12 cellular contexts compared by ENCODE assay signal in genomic region chr20:47309806-47310426, GRCh38. TPM values are rescaled to one million over a fixed set of nuclear protein-coding genes. Genes with fewer than 3 reads are reported as not detected.
DNase-seq lines count a peak whose midpoint lies in the region; ATAC-seq and TF ChIP-seq lines count a peak whose summit lies in the region.
"Had no signal": no experiment of that assay in that cellular context is flagged by ENCODE, and none has a peak within 500 bp of the region (broad histone marks: within the 10 kb centered on the region; RNA-seq: fewer than 3 reads in every experiment).

No MANE protein-coding gene starts in this region.

- H3K36me3 ChIP-seq in H7 (replicated peaks; ENCODE audit: control insufficient read depth, insufficient read depth, low read length), result peaks cover 7% of the 10 kb centered on the region
- H3K36me3 ChIP-seq in gastrocnemius medialis, result peaks cover 0 to 34% of the 10 kb centered on the region in 2 donors

- no peak for TF ChIP-seq POLR2A in gastrocnemius medialis (IDR thresholded peaks at IDR 0.05)

- in situ Hi-C loops in gastrocnemius medialis (cut with MboI; ENCODE audit: low sequenced_read_pairs in 4 of 4), result loop anchor here in 1 of 4 donors (10.0 kb wide), 1 partner anchor 55 kb away; no protein-coding TSS in a partner anchor

- H3K27me3 ChIP-seq in H7 (ENCODE audit: control insufficient read depth, insufficient read depth, low read length) (no peaks in the 10 kb centered on the region), right cardiac atrium (ENCODE audit: control insufficient read depth, insufficient read depth) (no peaks in the 10 kb centered on the region), gastrocnemius medialis (no peaks in the 10 kb centered on the region), foreskin keratinocyte (no peaks in the 10 kb centered on the region)

- ATAC-seq in right cardiac atrium, result peak in 1 of 2 donors; percentile 9
- peak in 1 of 2 donors; percentile 21 for ATAC-seq in gastrocnemius medialis
- no peak for ATAC-seq in foreskin keratinocyte

- intact Hi-C loops in right cardiac atrium (cut with DNase I) (loop anchor here in 1 of 4 donors (10.0 kb wide), 1 partner anchor 45 kb away; the partner anchor contains the start of gene ZMYND8), gastrocnemius medialis (cut with DNase I; ENCODE audit: low total_unique reads) (loop anchor here (10.0 kb wide), 1 partner anchor 255 kb away; no protein-coding TSS in a partner anchor)

- H3K4me3 ChIP-seq in H7 (ENCODE audit: insufficient read depth, low read depth, low read length) (no peak overlapping the region), right cardiac atrium (ENCODE audit: low read length) (no peak overlapping the region), gastrocnemius medialis (no peak overlapping the region)
- H3K4me3 ChIP-seq: skin epidermis had no signal

- H3K4me1 ChIP-seq in right cardiac atrium (ENCODE audit: control insufficient read depth, insufficient read depth, low read length), result peaks cover 9% of the 10 kb centered on the region
- peaks cover 13 to 28% of the 10 kb centered on the region in 2 donors for H3K4me1 ChIP-seq in gastrocnemius medialis
- peaks cover 15% of the 10 kb centered on the region for H3K4me1 ChIP-seq in foreskin keratinocyte

- 75% methylated on average over 11 of the region's 11 CpGs for WGBS in right cardiac atrium

- DNase-seq in H7, result peak; percentile 39
- DNase-seq in right cardiac atrium, result no peak
- DNase-seq in gastrocnemius medialis, result no peak
- DNase-seq in NCI-H2029 (lab: John Stamatoyannopoulos, UW), result no peak
- no peak for DNase-seq in foreskin keratinocyte
- DNase-seq in SK-N-DZ (ENCODE audit: low spot score), result no peak
- no peak for DNase-seq in activated CD4-positive, CD25-positive, alpha-beta regulatory T cell treated with anti-CD3 and anti-CD28 coated beads, Interleukin-2, amount 50 U/mL, for 72 hours
- DNase-seq: activated naive CD8-positive, alpha-beta T cell treated with anti-CD3 and anti-CD28 coated beads, Interleukin-2, amount 10 ng/mL, durations not matched to agents 7 days and 5 days; effector CD8-positive, alpha-beta T cell; hippocampal formation had no signal

- TF ChIP-seq CTCF in gastrocnemius medialis (IDR thresholded peaks at IDR 0.05 in 4 of 5, conservative IDR thresholded peaks at IDR 0.05 in 1 of 5) (no peak), foreskin keratinocyte (conservative IDR thresholded peaks at IDR 0.05) (no peak)

- H3K9me3 ChIP-seq in right cardiac atrium (ENCODE audit: control insufficient read depth, low read length) (no peaks in the 10 kb centered on the region), gastrocnemius medialis (no peaks in the 10 kb centered on the region)

- H3K27ac ChIP-seq in angular gyrus (ENCODE audit: low read depth, low read length) (peak overlapping the region; percentile 24), right cardiac atrium (ENCODE audit: low read length) (peak overlapping the region; percentile 74), gastrocnemius medialis (peak overlapping the region; percentile 22 to 99 (median 46)), foreskin keratinocyte (no peak overlapping the region)

RNA-seq across cellular contexts. Expression of gene ZMYND8, which starts 46.6 kb away (rescaled TPM):
- total RNA-seq in H7 (2014; rRNA removed; shearing (Covaris generic)), result 28.1 and 36.2 TPM in 2 replicates
- total RNA-seq in right cardiac atrium (10 to 100 TPM; 20.4 to 35.7 (median 31.4) TPM), gastrocnemius medialis (10 to 100 TPM; 15.1 to 32.2 (median 19.7) TPM), foreskin keratinocyte (29.7 and 31.1 TPM in 2 replicates)
- polyA plus RNA-seq in right cardiac atrium (10.0 TPM), foreskin keratinocyte (7.9 and 9.1 TPM in 2 replicates)
- polyA plus RNA-seq in SK-N-DZ (2014; cell fraction: cytosol; rRNA removed), result 44.5 and 55.5 TPM in 2 replicates
- polyA plus RNA-seq in SK-N-DZ (2014; cell fraction: nucleus; rRNA removed), result 49.4 and 91.3 TPM in 2 replicates
